1 cellular context compared by ENCODE assay signal in the genomic region with DNA sequence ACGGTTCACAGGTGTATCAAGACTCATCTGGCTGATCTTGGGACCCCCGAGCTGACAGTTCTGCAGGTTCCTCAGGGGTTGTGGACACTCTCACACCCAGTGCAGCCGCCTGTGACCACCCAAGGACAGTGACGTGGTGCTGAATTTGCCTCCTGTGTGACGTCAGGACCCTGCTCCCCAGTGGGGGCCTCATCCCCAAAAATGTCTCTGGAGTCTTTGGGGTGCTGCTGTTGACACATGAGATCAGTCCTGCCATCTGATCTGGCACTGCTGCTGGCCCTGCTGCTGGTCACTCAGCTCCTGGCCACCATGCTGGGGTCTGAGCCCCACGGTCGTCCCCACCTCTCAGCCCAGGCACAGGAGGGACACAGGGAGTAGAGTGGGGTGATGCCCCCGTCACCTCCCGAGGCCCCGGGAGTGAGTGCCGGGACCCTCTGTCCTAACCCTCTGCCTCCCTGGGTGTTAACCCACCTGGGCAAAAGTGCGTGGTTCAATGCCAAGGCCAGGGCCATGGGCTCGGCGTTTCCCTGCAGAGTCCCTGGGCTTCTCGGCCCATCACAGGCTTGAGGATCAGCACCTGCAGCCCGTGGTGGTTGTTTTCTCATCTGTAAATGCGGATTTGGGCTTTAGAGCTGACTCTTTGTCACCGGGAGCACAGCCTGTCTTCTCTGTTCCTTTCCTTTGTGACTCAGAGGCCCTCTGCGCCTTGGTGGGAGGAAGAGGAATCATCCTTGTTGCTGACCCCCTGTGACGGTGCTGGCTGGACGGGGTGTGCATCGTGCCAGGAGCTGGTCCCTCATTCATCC.
TF ChIP-seq lines count a peak whose summit lies in the region.
"Not testable (repeated sequence)": the region's sequence is repeated elsewhere in the genome, so short reads cannot be mapped to it uniquely, and the experiment has no call there.

No MANE protein-coding gene starts in this region.

TF ChIP-seq in HepG2, 621 proteins besides CTCF, POLR2A, EP300 and RAD21:
- peak; percentile 90 for TF ChIP-seq CREB1 (IDR thresholded peaks at IDR 0.05)
- TF ChIP-seq CREB1 (CRISPR knock-in tag; IDR thresholded peaks at IDR 0.05), result not testable (repeated sequence)
TF ChIP-seq in HepG2: peak in this region for 1; not testable (repeated sequence) for 620.
